1 cellular context compared by ENCODE assay signal in genomic region chr22:24819941-24820461, GRCh38.
TF ChIP-seq lines count a peak whose summit lies in the region.

No MANE protein-coding gene starts in this region.

TF ChIP-seq in HepG2, 621 proteins besides CTCF, POLR2A, EP300 and RAD21:
- TF ChIP-seq ZNF343 (CRISPR knock-in tag; IDR thresholded peaks at IDR 0.05) (no peak), NR2C2 (CRISPR knock-in tag; IDR thresholded peaks at IDR 0.05; ENCODE audit: borderline replicate concordance) (no peak), ZKSCAN8 (CRISPR knock-in tag; IDR thresholded peaks at IDR 0.05; ENCODE audit: borderline replicate concordance) (no peak), PHF8 (CRISPR knock-in tag; IDR thresholded peaks at IDR 0.05) (no peak), KDM4B (CRISPR knock-in tag; IDR thresholded peaks at IDR 0.05) (no peak), ZNF143 (CRISPR knock-in tag; IDR thresholded peaks at IDR 0.05) (no peak), ZNF737 (CRISPR knock-in tag; IDR thresholded peaks at IDR 0.05; ENCODE audit: borderline replicate concordance) (no peak), ZSCAN21 (CRISPR knock-in tag; IDR thresholded peaks at IDR 0.05; ENCODE audit: borderline replicate concordance) (no peak), PLRG1 (conservative IDR thresholded peaks at IDR 0.05) (no peak), ZMYM4 (CRISPR knock-in tag; IDR thresholded peaks at IDR 0.05) (no peak), ZNF510 (CRISPR knock-in tag; IDR thresholded peaks at IDR 0.05; ENCODE audit: low read depth) (no peak), KLF9 (CRISPR knock-in tag; IDR thresholded peaks at IDR 0.05; ENCODE audit: low read depth) (no peak), NFE2L1 (CRISPR knock-in tag; IDR thresholded peaks at IDR 0.05; ENCODE audit: borderline replicate concordance) (no peak), POGK (CRISPR knock-in tag; conservative IDR thresholded peaks at IDR 0.05) (no peak)
